Comparison of ENCODE assay signal across 16 cellular contexts in the genomic region with DNA sequence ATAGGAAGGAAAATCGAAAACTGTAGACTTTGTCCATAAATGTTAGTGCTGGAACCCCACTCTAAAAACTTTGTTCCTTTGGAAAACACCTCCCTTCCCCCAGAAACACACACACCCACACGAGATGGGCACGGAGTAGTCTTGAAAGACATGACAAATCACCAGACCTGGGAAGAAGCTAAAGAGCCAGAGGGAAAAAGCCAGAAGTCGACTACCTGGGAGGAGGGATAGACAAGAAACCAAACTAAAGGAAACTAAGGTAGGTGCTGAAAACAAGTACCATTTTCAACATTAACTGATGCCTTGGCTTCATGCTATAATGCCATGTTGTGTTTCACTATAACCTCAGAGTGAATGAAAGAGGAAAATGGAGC. TPM values are rescaled to one million over a fixed set of nuclear protein-coding genes. Genes with fewer than 3 reads are reported as not detected.
DNase-seq lines count a peak whose midpoint lies in the region; ATAC-seq and TF ChIP-seq lines count a peak whose summit lies in the region.
"Had no signal": no experiment of that assay in that cellular context is flagged by ENCODE, and none has a peak within 500 bp of the region (broad histone marks: within the 10 kb centered on the region; RNA-seq: fewer than 3 reads in every experiment).

No MANE protein-coding gene starts in this region.

- peaks cover 26% of the 10 kb centered on the region; the same call in 1 of the 2 replicates for H3K79me2 ChIP-seq in H9 (ENCODE audit: insufficient read depth, low read length)

- no peak overlapping the region for H4K91ac ChIP-seq in H9 (ENCODE audit: insufficient read length, low read depth, low read length)

- peak overlapping the region; percentile 33 for H4K5ac ChIP-seq in H9 (ENCODE audit: insufficient read length, low read depth, low read length)

- no peak overlapping the region; the same call in 1 of the 2 replicates for H3K14ac ChIP-seq in H9 (ENCODE audit: insufficient read depth, low read length)

- H3K4me2 ChIP-seq in H9 (ENCODE audit: insufficient read depth, insufficient read length, low read length), result peak overlapping the region; percentile 41

- peak overlapping the region; percentile 42 for H3K18ac ChIP-seq in H9 (ENCODE audit: insufficient read length, low read depth, low read length)

- H3K36me3 Mint-ChIP-seq in H9 (ENCODE audit: insufficient read depth in 1 of 3, low read depth in 3 of 3) (peaks cover 16 to 34% (median 29%) of the 10 kb centered on the region in 3 experiments), type B pancreatic cell (no peaks in the 10 kb centered on the region)
- H3K36me3 Mint-ChIP-seq: CD4-positive, alpha-beta memory T cell had no signal

- H2AK5ac ChIP-seq in H9 (ENCODE audit: insufficient read length, low read length), result peak overlapping the region; percentile 59

- no peak for ATAC-seq in GM19023 (IDR thresholded peaks at IDR 0.05; ENCODE audit: unreplicated experiment)

- H3K4ac ChIP-seq in H9 (ENCODE audit: low read depth, low read length), result no peak overlapping the region; the same call in 1 of the 2 replicates

- H3K27ac Mint-ChIP-seq in H9 (peak overlapping the region; percentile 80 to 99 (median 99)), type B pancreatic cell (no peak overlapping the region)
- H3K27ac Mint-ChIP-seq: CD4-positive, alpha-beta memory T cell had no signal

- peak overlapping the region; percentile 13 for H3T11ph ChIP-seq in H9 (ENCODE audit: low read length)

- no peaks in the 10 kb centered on the region for H3K36me3 ChIP-seq in adipocyte (ENCODE audit: control insufficient read depth, insufficient read depth, low read length, severe bottlenecking)
- no peaks in the 10 kb centered on the region for H3K36me3 ChIP-seq in ovary
- H3K36me3 ChIP-seq: BE2C, MG63 had no signal

- H3K4me1 ChIP-seq in H9 (ENCODE audit: insufficient read depth, low read length) (no peaks in the 10 kb centered on the region; the same call in 1 of the 2 replicates), adipocyte (ENCODE audit: control insufficient read depth, insufficient read depth, low read length) (peaks cover 10% of the 10 kb centered on the region), ovary (ENCODE audit: insufficient read depth) (no peaks in the 10 kb centered on the region)
- H3K4me1 ChIP-seq: BE2C had no signal

- H3K9me3 ChIP-seq in H9 (ENCODE audit: control insufficient read depth, low read depth, low read length) (no peaks in the 10 kb centered on the region), adipocyte (ENCODE audit: control insufficient read depth, low read length) (no peaks in the 10 kb centered on the region), ovary (no peaks in the 10 kb centered on the region)
- H3K9me3 ChIP-seq: BE2C, MG63 had no signal

- no CpG with 5 or more reads among the region's 4 CpGs for WGBS in H9 (ENCODE audit: extremely low coverage, insufficient read length, low lambda C conversion rate)
- 18 to 33% (median 33%) methylated on average over 4 of the region's 4 CpGs for WGBS in ovary, 3 donors

- TF ChIP-seq CTCF in H9 (conservative IDR thresholded peaks at IDR 0.05) (no peak), type B pancreatic cell (conservative IDR thresholded peaks at IDR 0.05) (no peak), ovary (IDR thresholded peaks at IDR 0.05) (no peak)

- H3K9me3 Mint-ChIP-seq in H9, result no peaks in the 10 kb centered on the region
- H3K9me3 Mint-ChIP-seq in type B pancreatic cell, result no peaks in the 10 kb centered on the region

- no peak overlapping the region for H2AFZ ChIP-seq in H9 (ENCODE audit: low read length)
- H2AFZ ChIP-seq: GM23248 had no signal

- TF ChIP-seq EP300 in ovary (IDR thresholded peaks at IDR 0.05), result no peak

- no peak overlapping the region for H2BK20ac ChIP-seq in H9 (ENCODE audit: low read depth, low read length, poor library complexity, severe bottlenecking)

- no peaks in the 10 kb centered on the region for H3K79me1 ChIP-seq in H9 (ENCODE audit: insufficient read depth, low read depth, low read length, poor library complexity, severe bottlenecking)

- H2BK12ac ChIP-seq in H9 (ENCODE audit: insufficient read length, low read depth, low read length), result no peak overlapping the region

- intact Hi-C loops in ovary (cut with DNase I), result no loop called here

- H3K56ac ChIP-seq in H9 (ENCODE audit: insufficient read length, low read depth, low read length), result no peak overlapping the region

- TF ChIP-seq POLR2A in ovary (IDR thresholded peaks at IDR 0.05), result no peak

- peak overlapping the region; percentile 60 for H2BK5ac ChIP-seq in H9 (ENCODE audit: insufficient read length, low read length)

- H3K4me3 Mint-ChIP-seq in H9, result peak overlapping the region; percentile 89 to 97
- H3K4me3 Mint-ChIP-seq in type B pancreatic cell, result peak overlapping the region; percentile 10
- H3K4me3 Mint-ChIP-seq: CD4-positive, alpha-beta memory T cell had no signal

- peaks cover 3% of the 10 kb centered on the region for H4K20me1 ChIP-seq in H9 (ENCODE audit: control insufficient read depth, insufficient read depth, insufficient read length)

- H3K23ac ChIP-seq in H9 (ENCODE audit: insufficient read length, low read depth, low read length), result no peak overlapping the region

- peak overlapping the region; percentile 21 for H3K27ac ChIP-seq in H9 (ENCODE audit: insufficient read length, low read depth, low read length)
- H3K27ac ChIP-seq in ovary, result no peak overlapping the region
- H3K27ac ChIP-seq: GM23248 had no signal

- 0 out of 2 replicates have a peak overlapping the region, but pooled peaks have one; percentile 38 for H2BK15ac ChIP-seq in H9 (ENCODE audit: low read depth, low read length)

- H3K9ac ChIP-seq in H9 (ENCODE audit: extremely low read depth, insufficient read length, low read length) (peak overlapping the region; percentile 60), adipocyte (ENCODE audit: low read length) (no peak overlapping the region)
- H3K9ac ChIP-seq: GM23248 had no signal

- H3K27me3 ChIP-seq in H9 (ENCODE audit: insufficient read depth, low read length), result no peaks in the 10 kb centered on the region
- H3K27me3 ChIP-seq in adipocyte (replicated peaks; ENCODE audit: control insufficient read depth, insufficient read depth, low read length), result peaks cover 27% of the 10 kb centered on the region
- no peaks in the 10 kb centered on the region for H3K27me3 ChIP-seq in ovary

- H3K4me1 Mint-ChIP-seq in H9 (peaks cover 56 to 75% of the 10 kb centered on the region in 2 experiments), type B pancreatic cell (ENCODE audit: unreplicated experiment) (no peaks in the 10 kb centered on the region)
- H3K4me1 Mint-ChIP-seq: CD4-positive, alpha-beta memory T cell had no signal

- no peaks in the 10 kb centered on the region for H3K27me3 Mint-ChIP-seq in H9 (ENCODE audit: low read depth)
- peaks cover 53% of the 10 kb centered on the region for H3K27me3 Mint-ChIP-seq in type B pancreatic cell

- no peak overlapping the region for H2BK120ac ChIP-seq in H9 (ENCODE audit: low read depth, low read length, poor library complexity, severe bottlenecking)

- H3K23me2 ChIP-seq in H9 (ENCODE audit: insufficient read length, low read depth, low read length, poor library complexity, severe bottlenecking), result peaks cover 8% of the 10 kb centered on the region

- H3K4me3 ChIP-seq in adipocyte (ENCODE audit: low read length) (peak overlapping the region; percentile 48), ovary (no peak overlapping the region)
- H3K4me3 ChIP-seq: GM23248, MG63 had no signal

- no peak overlapping the region for H4K8ac ChIP-seq in H9 (replicated peaks; ENCODE audit: insufficient read length, low read depth, low read length)

- DNase-seq in H9 (no peak), adipocyte (ENCODE audit: low read depth) (no peak), islet precursor cell (peak; percentile 58), type B pancreatic cell (ENCODE audit: extremely low spot score, unreplicated experiment) (no peak), ovary (no peak)
- no peak for DNase-seq in stimulated activated naive CD4-positive, alpha-beta T cell treated with Interleukin-2 at 50 U/mL for 16 hours (lab: John Stamatoyannopoulos, UW)
- DNase-seq: BE2C; CD4-positive, alpha-beta memory T cell; DMS79; NCI-H1092 treated with DMSO at 0.1 percent for 48 hours; NCI-H510A treated with DMSO at 0.1 percent for 48 hours; NCI-H82 had no signal

RNA-seq across cellular contexts. Expression of a gene that starts 0.9 kb away (rescaled TPM):
- 199 and 211 TPM in 2 replicates for total RNA-seq in H9 (2021)
- not detected in 2 replicates for total RNA-seq in type B pancreatic cell (ENCODE audit: low replicate concordance)
- total RNA-seq in ovary, result under 1 TPM in 5 of 7 donors, not detected in 2; under 0.01 to 0.62 (median 0.28) TPM
- under 1 TPM in 1 of 2 donors, not detected in 1; 0.01 TPM for polyA plus RNA-seq in ovary
- total RNA-seq: CD4-positive, alpha-beta memory T cell; GM23248; SK-MEL-5 had no signal
- polyA plus RNA-seq: CD4-positive, alpha-beta memory T cell had no signal

RNA-seq across cellular contexts. Expression of a gene that starts 23.3 kb away (rescaled TPM):
- total RNA-seq in H9 (2021), result not detected in 2 replicates
- not detected in 2 replicates for total RNA-seq in type B pancreatic cell (ENCODE audit: low replicate concordance)
- not detected for total RNA-seq in ovary
- polyA plus RNA-seq in ovary, result not detected
- total RNA-seq: CD4-positive, alpha-beta memory T cell; GM23248; SK-MEL-5 had no signal
- polyA plus RNA-seq: CD4-positive, alpha-beta memory T cell; GM23248 had no signal

RNA-seq across cellular contexts. Expression of a gene that starts 41.1 kb away (rescaled TPM):
- total RNA-seq in H9 (2021) (0.26 TPM in 2 replicates), type B pancreatic cell (ENCODE audit: low replicate concordance) (not detected in 2 replicates), ovary (not detected)
- under 1 TPM; 0.12 to 0.47 TPM for polyA plus RNA-seq in ovary
- total RNA-seq: CD4-positive, alpha-beta memory T cell; GM23248; SK-MEL-5 had no signal
- polyA plus RNA-seq: CD4-positive, alpha-beta memory T cell; GM23248 had no signal

Comparison
In these comparisons a context has a peak if more than half of its experiments do, and no peak if none do; other contexts are left out.
1. RNA of a gene that starts 0.9 kb away (total RNA-seq): 199 to 211 TPM in H9; under 0.01 to 0.62 TPM in ovary and not detected in type B pancreatic cell; every median in the first group is over 100 times any median in the second.